In genomic region chr16:2033057-2033911, GRCh38 we compare ENCODE assay signal across 9 cellular contexts. TPM values are rescaled to one million over a fixed set of nuclear protein-coding genes. Genes with fewer than 3 reads are reported as not detected.
A peak's percentile ranks its signal among the peaks of the same experiment; 100 is the strongest.
DNase-seq lines count a peak whose midpoint lies in the region; ATAC-seq and TF ChIP-seq lines count a peak whose summit lies in the region.
"Had no signal": no experiment of that assay in that cellular context is flagged by ENCODE, and none has a peak within 500 bp of the region (broad histone marks: within the 10 kb centered on the region; RNA-seq: fewer than 3 reads in every experiment).

No MANE protein-coding gene starts in this region.

- no peaks in the 10 kb centered on the region for H3K9me3 ChIP-seq in liver (ENCODE audit: control insufficient read depth in 4 of 4, low read length in 3 of 4)

- H3K27ac ChIP-seq in caudate nucleus (ENCODE audit: low read depth, low read length) (peak overlapping the region; percentile 98), liver (ENCODE audit: low read depth in 1 of 2, low read length in 2 of 2) (peak overlapping the region; percentile 93 to 97), substantia nigra (ENCODE audit: low read depth, low read length, poor library complexity, severe bottlenecking) (peak overlapping the region; percentile 96)

- peak overlapping the region; percentile 26 to 53 (median 34) for H3K4me3 ChIP-seq in liver (ENCODE audit: low read depth in 1 of 3, low read length in 3 of 3)

- no peak for TF ChIP-seq RAD21 in liver (IDR thresholded peaks at IDR 0.05)

- no peak for TF ChIP-seq CTCF in liver (IDR thresholded peaks at IDR 0.05; ENCODE audit: low read depth, low read length, missing input control)

- WGBS in liver, result 19% methylated on average over 37 of the region's 37 CpGs

- DNase-seq in LHCN-M2 (ENCODE audit: low read depth) (peak; percentile 31), caudate nucleus (lab: John Stamatoyannopoulos, UW) (peak; percentile 21 to 96 (median 88)), substantia nigra (lab: John Stamatoyannopoulos, UW) (peak; percentile 24 to 96 (median 87)), mesenteric fat pad (ENCODE audit: low spot score) (no peak), NCI-H187 treated with DMSO at 0.1 percent for 48 hours (lab: John Stamatoyannopoulos, UW) (no peak)

- ATAC-seq in GM21360 (IDR thresholded peaks at IDR 0.05; ENCODE audit: unreplicated experiment), result no peak
- ATAC-seq in GM19463 (IDR thresholded peaks at IDR 0.05; ENCODE audit: unreplicated experiment), result no peak

- H3K36me3 ChIP-seq in liver (ENCODE audit: control insufficient read depth in 4 of 4, insufficient read depth in 3 of 4, low read depth in 1 of 4, low read length in 3 of 4), result peaks cover 0 to 2% (median 0%) of the 10 kb centered on the region in 4 donors

- peak overlapping the region; percentile 70 to 81 for H3K9ac ChIP-seq in liver (ENCODE audit: low read depth in 1 of 2, low read length in 2 of 2)

- no peaks in the 10 kb centered on the region for H3K27me3 ChIP-seq in liver (ENCODE audit: control insufficient read depth in 4 of 4, insufficient read depth in 4 of 4, low read length in 3 of 4)

- H3K4me1 ChIP-seq in liver (ENCODE audit: control insufficient read depth in 4 of 4, insufficient read depth in 4 of 4, low read length in 3 of 4), result peaks cover 22 to 88% (median 65%) of the 10 kb centered on the region in 4 donors

TF ChIP-seq in liver, 16 proteins besides CTCF, POLR2A, EP300 and RAD21:
- TF ChIP-seq NR2F2 (IDR thresholded peaks at IDR 0.05) (peak; percentile 2), TAF1 (conservative IDR thresholded peaks at IDR 0.05) (no peak)

RNA-seq across cellular contexts. Expression of gene NHERF2, which starts 6.6 kb away (rescaled TPM):
- 5.5 and 7.3 TPM in 2 replicates for total RNA-seq in LHCN-M2 (2014; rRNA removed)
- 27.4 TPM for polyA plus RNA-seq in LHCN-M2 (2012)
- total RNA-seq in liver, result 10 to 100 TPM; 36.6 to 85.8 TPM
- polyA plus RNA-seq in liver, result 100 to 1,000 TPM in 1 of 2 donors, 10 to 100 TPM in 1; 62.4 to 205 TPM
- 238 TPM for total RNA-seq in mesenteric fat pad

RNA-seq across cellular contexts. Expression of gene NPW, which starts 13.7 kb away (rescaled TPM):
- total RNA-seq in LHCN-M2 (2014; rRNA removed) (1.3 TPM in 2 replicates), liver (1 to 10 TPM; 1.3 to 8.4 TPM), mesenteric fat pad (0.58 TPM)
- polyA plus RNA-seq in LHCN-M2 (2012), result 0.43 TPM
- polyA plus RNA-seq in liver, result 10 to 100 TPM in 1 of 2 donors, 1 to 10 TPM in 1; 9.9 to 20.6 TPM
- total RNA-seq: mononuclear cell had no signal

RNA-seq across cellular contexts. Expression of gene NTHL1, which starts 14.3 kb away (rescaled TPM):
- total RNA-seq in LHCN-M2 (2014; rRNA removed) (25.5 and 29.0 TPM in 2 replicates), liver (10 to 100 TPM; 10.4 to 12.7 TPM), mesenteric fat pad (9.9 TPM)
- polyA plus RNA-seq in LHCN-M2 (2012), result 19.1 TPM
- 100 to 1,000 TPM in 1 of 2 donors, 10 to 100 TPM in 1; 25.4 to 166 TPM for polyA plus RNA-seq in liver

RNA-seq across cellular contexts. Expression of gene TSC2, which starts 14.5 kb away (rescaled TPM):
- total RNA-seq in LHCN-M2 (2014; rRNA removed), result 49.8 and 52.2 TPM in 2 replicates
- polyA plus RNA-seq in LHCN-M2 (2012), result 50.6 TPM
- total RNA-seq in liver, result 10 to 100 TPM; 28.3 to 51.2 TPM
- polyA plus RNA-seq in liver, result 10 to 100 TPM; 23.3 to 29.1 TPM
- total RNA-seq in mesenteric fat pad, result 88.3 TPM

RNA-seq across cellular contexts. Expression of gene ZNF598, which starts 23.7 kb away (rescaled TPM):
- total RNA-seq in LHCN-M2 (2014; rRNA removed) (37.2 and 47.5 TPM in 2 replicates), liver (10 to 100 TPM; 12.8 to 19.7 TPM), mesenteric fat pad (50.5 TPM)
- polyA plus RNA-seq in LHCN-M2 (2012), result 25.4 TPM
- polyA plus RNA-seq in liver, result 10 to 100 TPM in 1 of 2 donors, 1 to 10 TPM in 1; 2.7 to 28.4 TPM

Comparison
In these comparisons a context has a peak if more than half of its experiments do, and no peak if none do; other contexts are left out.
1. DNase-seq: peak in LHCN-M2 (single experiment), caudate nucleus (61 of 61) and substantia nigra (49 of 49); none in mesenteric fat pad (single experiment) and NCI-H187 treated with DMSO at 0.1 percent for 48 hours (single experiment).
2. Peak in every context shown above with its lines, with median percentiles within 50 percentile points of each other: H3K27ac ChIP-seq.